ENCODE assay signal across 1 cellular context in the genomic region with DNA sequence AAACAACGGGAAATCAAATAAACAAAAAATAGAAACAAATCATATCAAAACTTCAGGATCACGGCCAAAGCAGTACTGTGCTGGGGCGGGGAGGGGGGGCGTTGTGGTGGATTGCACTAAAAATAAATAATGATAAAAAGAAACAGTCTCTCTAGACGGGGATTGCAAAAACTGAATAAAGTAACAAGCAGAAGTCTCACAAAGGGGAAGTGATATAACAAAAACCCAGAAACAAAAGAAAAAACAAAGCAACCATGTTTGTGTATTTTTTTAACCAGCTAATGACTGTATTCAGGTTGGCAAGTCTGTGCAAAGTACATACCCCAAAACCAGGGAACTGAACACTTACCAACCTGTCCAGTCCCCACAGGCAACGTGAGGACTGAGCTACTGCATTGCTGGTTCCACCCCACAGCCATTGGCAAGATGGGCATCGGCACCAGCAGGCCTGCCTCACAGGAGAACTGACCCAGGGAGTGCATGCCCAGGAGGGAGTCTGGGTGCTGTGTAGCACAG.
TF ChIP-seq lines count a peak whose summit lies in the region.

No MANE protein-coding gene starts in this region.

TF ChIP-seq in IMR-90, 13 proteins besides CTCF, POLR2A, EP300 and RAD21:
- TF ChIP-seq RCOR1 (IDR thresholded peaks at IDR 0.05; ENCODE audit: insufficient replicate concordance, low read length) (no peak), RFX5 (IDR thresholded peaks at IDR 0.05; ENCODE audit: low read depth, low read length) (no peak), CHD1 (IDR thresholded peaks at IDR 0.05; ENCODE audit: low read depth, low read length) (no peak), NFE2L2 (IDR thresholded peaks at IDR 0.05; ENCODE audit: low read depth, low read length) (no peak), MAZ (IDR thresholded peaks at IDR 0.05; ENCODE audit: borderline replicate concordance, low read depth, low read length) (no peak), BHLHE40 (IDR thresholded peaks at IDR 0.05; ENCODE audit: low read depth, low read length) (no peak), ELK1 (IDR thresholded peaks at IDR 0.05; ENCODE audit: borderline replicate concordance, low read depth, low read length) (no peak), SMC3 (IDR thresholded peaks at IDR 0.05; ENCODE audit: low read depth, low read length) (no peak), FOS (IDR thresholded peaks at IDR 0.05; ENCODE audit: low read depth, low read length) (no peak), CEBPB (IDR thresholded peaks at IDR 0.05; ENCODE audit: low read depth, low read length) (no peak), MXI1 (IDR thresholded peaks at IDR 0.05; ENCODE audit: borderline replicate concordance, low read depth, low read length) (no peak), MAFK (IDR thresholded peaks at IDR 0.05; ENCODE audit: low read depth, low read length) (no peak)
- TF ChIP-seq, protein P1, sequence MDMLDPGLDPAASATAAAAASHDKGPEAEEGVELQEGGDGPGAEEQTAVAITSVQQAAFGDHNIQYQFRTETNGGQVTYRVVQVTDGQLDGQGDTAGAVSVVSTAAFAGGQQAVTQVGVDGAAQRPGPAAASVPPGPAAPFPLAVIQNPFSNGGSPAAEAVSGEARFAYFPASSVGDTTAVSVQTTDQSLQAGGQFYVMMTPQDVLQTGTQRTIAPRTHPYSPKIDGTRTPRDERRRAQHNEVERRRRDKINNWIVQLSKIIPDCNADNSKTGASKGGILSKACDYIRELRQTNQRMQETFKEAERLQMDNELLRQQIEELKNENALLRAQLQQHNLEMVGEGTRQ (IDR thresholded peaks at IDR 0.05; ENCODE audit: low read depth, low read length) = no peak
TF ChIP-seq in IMR-90: peak in this region for 0.
